In the genomic region with DNA sequence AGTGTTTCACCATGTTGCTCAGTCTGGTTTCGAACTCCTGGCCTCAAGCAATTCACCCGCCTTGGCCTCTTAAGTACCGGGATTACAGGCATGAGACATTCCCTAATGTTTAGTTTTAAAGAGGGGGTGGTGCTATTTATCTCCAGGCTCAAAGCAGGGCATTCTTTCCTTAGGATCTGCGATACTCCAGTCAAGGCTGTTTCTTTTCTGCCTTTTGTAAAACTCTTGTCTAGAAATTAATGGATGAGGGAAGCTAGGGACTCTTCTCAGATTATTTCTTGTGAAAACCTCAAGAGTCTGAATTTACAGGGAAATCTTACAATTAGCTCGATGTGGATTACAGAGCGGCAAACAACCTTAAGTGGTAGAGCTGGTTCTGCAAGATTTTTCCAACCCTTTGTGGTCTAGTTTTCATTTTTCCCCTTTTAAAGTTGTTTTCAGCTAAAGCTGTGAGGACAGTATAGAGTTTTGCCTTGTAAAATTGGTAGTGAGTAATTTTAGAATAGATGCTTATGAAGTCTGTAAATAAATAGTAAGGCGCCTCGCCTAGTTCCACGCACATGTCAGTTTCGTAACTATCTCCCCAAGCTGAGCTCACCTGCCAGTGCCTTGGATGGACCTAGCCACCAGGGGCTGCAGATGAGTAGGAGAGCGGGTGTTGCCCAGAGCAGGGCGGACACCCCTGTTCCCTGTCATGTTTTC, we compare ENCODE assay signal across 10 cellular contexts. TPM values are rescaled to one million over a fixed set of nuclear protein-coding genes. Genes with fewer than 3 reads are reported as not detected.
A peak's percentile ranks its signal among the peaks of the same experiment; 100 is the strongest.
DNase-seq lines count a peak whose midpoint lies in the region; ATAC-seq and TF ChIP-seq lines count a peak whose summit lies in the region.
"Had no signal": no experiment of that assay in that cellular context is flagged by ENCODE, and none has a peak within 500 bp of the region (broad histone marks: within the 10 kb centered on the region; RNA-seq: fewer than 3 reads in every experiment).

No MANE protein-coding gene starts in this region.

- POLR2A ChIA-PET in BJ (lab: Charles Lee), result no interaction called here
- POLR2A ChIA-PET in CD4-positive, alpha-beta memory T cell (lab: Charles Lee; ENCODE audit: partially characterized antibody), result no interaction called here

- ATAC-seq in left lung (peak; percentile 81), GM21447 (IDR thresholded peaks at IDR 0.05; ENCODE audit: unreplicated experiment) (no peak)

- CTCF ChIA-PET in BJ (lab: Yijun Ruan, JAX), result interaction anchor here (1.3 to 2.2 kb wide), 2 partner anchors 10 to 13 kb away, joined by 4 to 9 read pairs; no protein-coding TSS in a partner anchor
- CTCF ChIA-PET in CD4-positive, alpha-beta memory T cell (lab: Charles Lee; ENCODE audit: partially characterized antibody), result interaction anchor here (0.5 to 1.6 kb wide), 4 partner anchors 8 to 144 kb away, joined by 3 to 5 read pairs (median 3); no protein-coding TSS in a partner anchor

- H3K36me3 ChIP-seq in BJ (ENCODE audit: control insufficient read depth, insufficient read depth, low read length), result no peaks in the 10 kb centered on the region
- H3K36me3 ChIP-seq in left lung, result peaks cover 0 to 2% of the 10 kb centered on the region in 2 donors
- H3K36me3 ChIP-seq in CD4-positive, alpha-beta memory T cell (ENCODE audit: insufficient read depth, low read length), result no peaks in the 10 kb centered on the region

- no peaks in the 10 kb centered on the region for H3K9me3 Mint-ChIP-seq in HFFc6
- no peaks in the 10 kb centered on the region for H3K9me3 Mint-ChIP-seq in CD4-positive, alpha-beta memory T cell
- H3K9me3 Mint-ChIP-seq: activated naive CD8-positive, alpha-beta T cell treated with anti-CD3 and anti-CD28 coated beads, Interleukin-2, amount 10 ng/mL, durations not matched to agents 7 days and 5 days had no signal

- in situ Hi-C loops in astrocyte of the spinal cord (cut with HindIII; ENCODE audit: low sequenced_read_pairs), result no loop called here

- peak overlapping the region; percentile 24 to 45 for H3K27ac ChIP-seq in left lung
- no peak overlapping the region for H3K27ac ChIP-seq in CD4-positive, alpha-beta memory T cell (ENCODE audit: low read depth, low read length)

- TF ChIP-seq CTCF in BJ (IDR thresholded peaks at IDR 0.05; ENCODE audit: insufficient read depth, low read depth, low read length), result peak; percentile 20; the same call in 1 of the 2 replicates
- TF ChIP-seq CTCF in HFFc6 (IDR thresholded peaks at IDR 0.05), result peak; percentile 33; the same call in 1 of the 2 replicates
- TF ChIP-seq CTCF in astrocyte of the spinal cord (IDR thresholded peaks at IDR 0.05; ENCODE audit: low read depth, low read length), result peak; percentile 29
- TF ChIP-seq CTCF in left lung (IDR thresholded peaks at IDR 0.05), result no peak

- peaks cover 2% of the 10 kb centered on the region; the same call in 1 of the 2 replicates for H3K36me3 Mint-ChIP-seq in HFFc6 (ENCODE audit: low read depth)
- H3K36me3 Mint-ChIP-seq in CD4-positive, alpha-beta memory T cell, result no peaks in the 10 kb centered on the region
- H3K36me3 Mint-ChIP-seq: activated naive CD8-positive, alpha-beta T cell treated with anti-CD3 and anti-CD28 coated beads, Interleukin-2, amount 10 ng/mL, durations not matched to agents 7 days and 5 days had no signal

- intact Hi-C loops in left lung (cut with DNase I), result no loop called here
- intact Hi-C loops in CD4-positive, alpha-beta memory T cell (cut with micrococcal nuclease), result no loop called here

- H3K27ac Mint-ChIP-seq in HFFc6, result peak overlapping the region; percentile 44
- peak overlapping the region in 1 of 7 donors; percentile 55 for H3K27ac Mint-ChIP-seq in CD4-positive, alpha-beta memory T cell
- H3K27ac Mint-ChIP-seq: activated naive CD8-positive, alpha-beta T cell treated with anti-CD3 and anti-CD28 coated beads, Interleukin-2, amount 10 ng/mL, durations not matched to agents 7 days and 5 days had no signal

- DNase-seq in BJ (ENCODE audit: low read depth) (no peak), HFFc6 (no peak), astrocyte of the spinal cord (ENCODE audit: low read depth, low spot score) (no peak), left lung (no peak), T-helper 2 cell (no peak)
- DNase-seq in activated CD8-positive, alpha-beta memory T cell treated with anti-CD3 and anti-CD28 coated beads, Interleukin-2, amount 50 U/mL, for 48 hours, result no peak
- no peak for DNase-seq in CD4-positive, alpha-beta memory T cell
- DNase-seq: activated naive CD8-positive, alpha-beta T cell treated with anti-CD3 and anti-CD28 coated beads, Interleukin-2, amount 10 ng/mL, durations not matched to agents 7 days and 5 days; SHP77 treated with DMSO at 0.1 percent for 48 hours had no signal

- H3K27me3 Mint-ChIP-seq in HFFc6 (ENCODE audit: insufficient read depth), result peaks cover 2% of the 10 kb centered on the region
- no peaks in the 10 kb centered on the region for H3K27me3 Mint-ChIP-seq in CD4-positive, alpha-beta memory T cell
- H3K27me3 Mint-ChIP-seq: activated naive CD8-positive, alpha-beta T cell treated with anti-CD3 and anti-CD28 coated beads, Interleukin-2, amount 10 ng/mL, durations not matched to agents 7 days and 5 days had no signal

- peaks cover 3 to 31% of the 10 kb centered on the region in 2 donors for H3K4me1 ChIP-seq in left lung
- H3K4me1 ChIP-seq in CD4-positive, alpha-beta memory T cell (ENCODE audit: insufficient read depth, low read length), result no peaks in the 10 kb centered on the region

- peak overlapping the region; percentile 46 for H3K4me3 Mint-ChIP-seq in HFFc6
- H3K4me3 Mint-ChIP-seq in CD4-positive, alpha-beta memory T cell, result no peak overlapping the region
- H3K4me3 Mint-ChIP-seq: activated naive CD8-positive, alpha-beta T cell treated with anti-CD3 and anti-CD28 coated beads, Interleukin-2, amount 10 ng/mL, durations not matched to agents 7 days and 5 days had no signal

- H3K4me1 Mint-ChIP-seq in HFFc6 (ENCODE audit: low read depth), result peaks cover 46% of the 10 kb centered on the region
- peaks cover 0 to 41% (median 3%) of the 10 kb centered on the region in 4 donors for H3K4me1 Mint-ChIP-seq in CD4-positive, alpha-beta memory T cell

- H3K4me3 ChIP-seq in BJ (ENCODE audit: low read depth, low read length) (no peak overlapping the region), astrocyte of the spinal cord (ENCODE audit: low read depth, low read length) (no peak overlapping the region), left lung (no peak overlapping the region)
- H3K4me3 ChIP-seq in CD4-positive, alpha-beta memory T cell (ENCODE audit: low read length in 2 of 2), result no peak overlapping the region

- no peaks in the 10 kb centered on the region for H3K9me3 ChIP-seq in left lung
- no peaks in the 10 kb centered on the region for H3K9me3 ChIP-seq in CD4-positive, alpha-beta memory T cell (ENCODE audit: control insufficient read depth in 1 of 2, low read length in 2 of 2)

- H3K27me3 ChIP-seq in BJ (ENCODE audit: control insufficient read depth, insufficient read depth, low read length) (no peaks in the 10 kb centered on the region), left lung (no peaks in the 10 kb centered on the region)
- H3K27me3 ChIP-seq in CD4-positive, alpha-beta memory T cell (ENCODE audit: insufficient read depth, low read length), result no peaks in the 10 kb centered on the region

RNA-seq across cellular contexts. Expression of a gene that starts 53.1 kb away (rescaled TPM):
- 23.9 and 36.5 TPM in 2 replicates for polyA plus RNA-seq in BJ (2011; rRNA removed)
- 17.8 and 23.1 TPM in 2 replicates for polyA minus RNA-seq in BJ (2011; rRNA and poly(A)+ RNA removed)
- total RNA-seq in HFFc6 (2021; fragmentation: NEBNext Ultra II Directional; extraction: Animal tissue kit (Norgen Biotek cat#: 25700)), result 10 to 100 TPM; 46.9 to 64.2 (median 51.6) TPM
- 100 to 1,000 TPM; 110 to 157 TPM for total RNA-seq in left lung
- total RNA-seq in CD4-positive, alpha-beta memory T cell, result 10 to 100 TPM; 46.1 to 47.6 TPM
- 10 to 100 TPM in 1 of 2 donors, 1 to 10 TPM in 1; 2.1 to 26.2 TPM for polyA plus RNA-seq in CD4-positive, alpha-beta memory T cell

Comparison
In these comparisons a context has a peak if more than half of its experiments do, and no peak if none do; other contexts are left out.
1. CTCF ChIP-seq: peak in BJ (single experiment), HFFc6 (single experiment) and astrocyte of the spinal cord (single experiment); none in left lung (0 of 2).